Comparison of ENCODE assay signal across 1 cellular context in the genomic region with DNA sequence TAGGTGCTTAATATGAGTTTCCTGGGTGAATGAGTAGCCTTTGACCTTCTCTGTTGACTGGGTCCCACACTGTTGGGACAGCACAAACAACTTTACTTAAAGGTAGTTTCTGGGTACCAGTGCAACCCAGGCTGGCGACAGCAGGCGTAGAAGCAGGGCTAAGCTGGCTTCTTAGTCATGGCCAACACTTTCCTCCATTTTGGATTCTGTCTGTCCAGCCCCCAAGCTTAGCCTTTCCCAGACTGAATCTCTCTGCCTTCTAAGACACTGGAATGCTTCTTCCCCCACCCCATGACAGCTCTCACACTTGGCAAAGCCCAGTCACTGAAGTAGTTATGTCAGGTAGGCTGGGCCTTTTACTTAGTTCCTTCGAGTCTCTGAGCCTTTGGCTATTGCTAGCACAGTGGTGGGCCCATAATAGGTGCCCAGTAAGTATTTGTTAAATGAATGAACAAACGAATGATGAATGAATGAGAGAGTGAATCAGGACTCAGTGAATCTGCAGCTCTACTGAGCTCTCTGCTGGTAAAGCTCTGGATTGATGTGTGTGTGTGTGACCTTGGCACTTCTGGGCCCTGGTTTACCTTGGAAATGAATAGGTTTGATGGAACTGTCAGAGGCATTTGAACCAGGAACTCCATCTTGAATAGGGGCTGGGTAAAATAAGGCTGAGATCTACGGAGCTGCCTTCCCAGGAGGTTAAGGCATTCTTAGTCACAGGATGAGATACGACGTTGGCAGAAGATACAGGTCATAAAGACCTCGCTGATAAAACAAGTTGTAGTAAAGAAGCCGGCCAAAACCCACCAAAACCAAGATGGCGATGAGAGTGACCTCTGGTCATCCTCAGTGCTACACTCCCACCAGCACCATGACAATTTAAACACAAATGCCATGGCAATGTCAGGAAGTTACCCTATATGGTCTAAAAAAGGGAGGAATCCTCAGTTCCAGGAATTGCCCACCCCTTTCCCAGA.
TF ChIP-seq lines count a peak whose summit lies in the region.

No MANE protein-coding gene starts in this region.

TF ChIP-seq in K562, 482 proteins besides CTCF, POLR2A, EP300 and RAD21 (continued from another document and continues in another):
- no peak for TF ChIP-seq ARID4B (CRISPR knock-in tag; IDR thresholded peaks at IDR 0.05)
- TF ChIP-seq, protein P1, sequence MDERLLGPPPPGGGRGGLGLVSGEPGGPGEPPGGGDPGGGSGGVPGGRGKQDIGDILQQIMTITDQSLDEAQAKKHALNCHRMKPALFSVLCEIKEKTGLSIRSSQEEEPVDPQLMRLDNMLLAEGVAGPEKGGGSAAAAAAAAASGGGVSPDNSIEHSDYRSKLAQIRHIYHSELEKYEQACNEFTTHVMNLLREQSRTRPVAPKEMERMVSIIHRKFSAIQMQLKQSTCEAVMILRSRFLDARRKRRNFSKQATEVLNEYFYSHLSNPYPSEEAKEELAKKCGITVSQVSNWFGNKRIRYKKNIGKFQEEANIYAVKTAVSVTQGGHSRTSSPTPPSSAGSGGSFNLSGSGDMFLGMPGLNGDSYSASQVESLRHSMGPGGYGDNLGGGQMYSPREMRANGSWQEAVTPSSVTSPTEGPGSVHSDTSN (CRISPR knock-in tag; IDR thresholded peaks at IDR 0.05; ENCODE audit: low read depth) = no peak
- TF ChIP-seq, protein P1 (tag; conservative IDR thresholded peaks at IDR 0.05; ENCODE audit: low read depth) = peak; percentile 63
- TF ChIP-seq ELF1 (tag; IDR thresholded peaks at IDR 0.05) = peak; percentile 33; the same call in 1 of the 2 replicates
- peak; percentile 95 for TF ChIP-seq ZNF584 (CRISPR knock-in tag; IDR thresholded peaks at IDR 0.05; ENCODE audit: low read depth)
- TF ChIP-seq, protein P2, sequence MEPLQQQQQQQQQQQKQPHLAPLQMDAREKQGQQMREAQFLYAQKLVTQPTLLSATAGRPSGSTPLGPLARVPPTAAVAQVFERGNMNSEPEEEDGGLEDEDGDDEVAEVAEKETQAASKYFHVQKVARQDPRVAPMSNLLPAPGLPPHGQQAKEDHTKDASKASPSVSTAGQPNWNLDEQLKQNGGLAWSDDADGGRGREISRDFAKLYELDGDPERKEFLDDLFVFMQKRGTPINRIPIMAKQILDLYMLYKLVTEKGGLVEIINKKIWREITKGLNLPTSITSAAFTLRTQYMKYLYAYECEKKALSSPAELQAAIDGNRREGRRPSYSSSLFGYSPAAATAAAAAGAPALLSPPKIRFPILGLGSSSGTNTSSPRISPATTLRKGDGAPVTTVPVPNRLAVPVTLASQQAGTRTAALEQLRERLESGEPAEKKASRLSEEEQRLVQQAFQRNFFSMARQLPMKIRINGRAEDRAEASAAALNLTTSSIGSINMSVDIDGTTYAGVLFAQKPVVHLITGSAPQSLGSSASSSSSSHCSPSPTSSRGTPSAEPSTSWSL (CRISPR knock-in tag; IDR thresholded peaks at IDR 0.05; ENCODE audit: borderline replicate concordance) = no peak
- TF ChIP-seq, protein P3, sequence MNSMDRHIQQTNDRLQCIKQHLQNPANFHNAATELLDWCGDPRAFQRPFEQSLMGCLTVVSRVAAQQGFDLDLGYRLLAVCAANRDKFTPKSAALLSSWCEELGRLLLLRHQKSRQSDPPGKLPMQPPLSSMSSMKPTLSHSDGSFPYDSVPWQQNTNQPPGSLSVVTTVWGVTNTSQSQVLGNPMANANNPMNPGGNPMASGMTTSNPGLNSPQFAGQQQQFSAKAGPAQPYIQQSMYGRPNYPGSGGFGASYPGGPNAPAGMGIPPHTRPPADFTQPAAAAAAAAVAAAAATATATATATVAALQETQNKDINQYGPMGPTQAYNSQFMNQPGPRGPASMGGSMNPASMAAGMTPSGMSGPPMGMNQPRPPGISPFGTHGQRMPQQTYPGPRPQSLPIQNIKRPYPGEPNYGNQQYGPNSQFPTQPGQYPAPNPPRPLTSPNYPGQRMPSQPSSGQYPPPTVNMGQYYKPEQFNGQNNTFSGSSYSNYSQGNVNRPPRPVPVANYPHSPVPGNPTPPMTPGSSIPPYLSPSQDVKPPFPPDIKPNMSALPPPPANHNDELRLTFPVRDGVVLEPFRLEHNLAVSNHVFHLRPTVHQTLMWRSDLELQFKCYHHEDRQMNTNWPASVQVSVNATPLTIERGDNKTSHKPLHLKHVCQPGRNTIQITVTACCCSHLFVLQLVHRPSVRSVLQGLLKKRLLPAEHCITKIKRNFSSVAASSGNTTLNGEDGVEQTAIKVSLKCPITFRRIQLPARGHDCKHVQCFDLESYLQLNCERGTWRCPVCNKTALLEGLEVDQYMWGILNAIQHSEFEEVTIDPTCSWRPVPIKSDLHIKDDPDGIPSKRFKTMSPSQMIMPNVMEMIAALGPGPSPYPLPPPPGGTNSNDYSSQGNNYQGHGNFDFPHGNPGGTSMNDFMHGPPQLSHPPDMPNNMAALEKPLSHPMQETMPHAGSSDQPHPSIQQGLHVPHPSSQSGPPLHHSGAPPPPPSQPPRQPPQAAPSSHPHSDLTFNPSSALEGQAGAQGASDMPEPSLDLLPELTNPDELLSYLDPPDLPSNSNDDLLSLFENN (IDR thresholded peaks at IDR 0.05; ENCODE audit: low read depth in 2 of 2, low read length in 2 of 2) = no peak
- TF ChIP-seq ZNF134 (CRISPR knock-in tag; conservative IDR thresholded peaks at IDR 0.05) = 0 out of 2 replicates have a peak, but pooled peaks have one; percentile 19
- peak; percentile 20 for TF ChIP-seq MEIS2 (IDR thresholded peaks at IDR 0.05; ENCODE audit: partially characterized antibody)
- TF ChIP-seq HLTF (IDR thresholded peaks at IDR 0.05) = no peak
- no peak for TF ChIP-seq E2F4 (CRISPR knock-in tag; IDR thresholded peaks at IDR 0.05; ENCODE audit: low read depth)
- TF ChIP-seq ILK (tag; IDR thresholded peaks at IDR 0.05; ENCODE audit: borderline replicate concordance, low read depth) = 0 out of 2 replicates have a peak, but pooled peaks have one; percentile 55
- TF ChIP-seq ZNF165 (CRISPR knock-in tag; IDR thresholded peaks at IDR 0.05; ENCODE audit: borderline replicate concordance) = no peak
- TF ChIP-seq RBM34 (IDR thresholded peaks at IDR 0.05; ENCODE audit: borderline replicate concordance, insufficient read depth, low read length) = no peak
- TF ChIP-seq, protein P4, sequence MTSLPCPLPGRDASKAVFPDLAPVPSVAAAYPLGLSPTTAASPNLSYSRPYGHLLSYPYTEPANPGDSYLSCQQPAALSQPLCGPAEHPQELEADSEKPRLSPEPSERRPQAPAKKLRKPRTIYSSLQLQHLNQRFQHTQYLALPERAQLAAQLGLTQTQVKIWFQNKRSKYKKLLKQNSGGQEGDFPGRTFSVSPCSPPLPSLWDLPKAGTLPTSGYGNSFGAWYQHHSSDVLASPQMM (CRISPR knock-in tag; IDR thresholded peaks at IDR 0.05) = no peak
- TF ChIP-seq POLR2H (tag; IDR thresholded peaks at IDR 0.05; ENCODE audit: low read depth) = no peak
- TF ChIP-seq, protein P5, sequence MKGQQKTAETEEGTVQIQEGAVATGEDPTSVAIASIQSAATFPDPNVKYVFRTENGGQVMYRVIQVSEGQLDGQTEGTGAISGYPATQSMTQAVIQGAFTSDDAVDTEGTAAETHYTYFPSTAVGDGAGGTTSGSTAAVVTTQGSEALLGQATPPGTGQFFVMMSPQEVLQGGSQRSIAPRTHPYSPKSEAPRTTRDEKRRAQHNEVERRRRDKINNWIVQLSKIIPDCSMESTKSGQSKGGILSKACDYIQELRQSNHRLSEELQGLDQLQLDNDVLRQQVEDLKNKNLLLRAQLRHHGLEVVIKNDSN (CRISPR knock-in tag; IDR thresholded peaks at IDR 0.05) = no peak
- peak; percentile 53; the same call in 1 of the 2 replicates for TF ChIP-seq ZNF518B (CRISPR knock-in tag; IDR thresholded peaks at IDR 0.05)
- TF ChIP-seq ZNF124 (CRISPR knock-in tag; IDR thresholded peaks at IDR 0.05) = no peak
- no peak for TF ChIP-seq CLOCK (CRISPR knock-in tag; IDR thresholded peaks at IDR 0.05; ENCODE audit: borderline replicate concordance)
- TF ChIP-seq CHD1 (IDR thresholded peaks at IDR 0.05; ENCODE audit: low read length) = no peak
